Comparison of ENCODE assay signal across 20 cellular contexts in the genomic region with DNA sequence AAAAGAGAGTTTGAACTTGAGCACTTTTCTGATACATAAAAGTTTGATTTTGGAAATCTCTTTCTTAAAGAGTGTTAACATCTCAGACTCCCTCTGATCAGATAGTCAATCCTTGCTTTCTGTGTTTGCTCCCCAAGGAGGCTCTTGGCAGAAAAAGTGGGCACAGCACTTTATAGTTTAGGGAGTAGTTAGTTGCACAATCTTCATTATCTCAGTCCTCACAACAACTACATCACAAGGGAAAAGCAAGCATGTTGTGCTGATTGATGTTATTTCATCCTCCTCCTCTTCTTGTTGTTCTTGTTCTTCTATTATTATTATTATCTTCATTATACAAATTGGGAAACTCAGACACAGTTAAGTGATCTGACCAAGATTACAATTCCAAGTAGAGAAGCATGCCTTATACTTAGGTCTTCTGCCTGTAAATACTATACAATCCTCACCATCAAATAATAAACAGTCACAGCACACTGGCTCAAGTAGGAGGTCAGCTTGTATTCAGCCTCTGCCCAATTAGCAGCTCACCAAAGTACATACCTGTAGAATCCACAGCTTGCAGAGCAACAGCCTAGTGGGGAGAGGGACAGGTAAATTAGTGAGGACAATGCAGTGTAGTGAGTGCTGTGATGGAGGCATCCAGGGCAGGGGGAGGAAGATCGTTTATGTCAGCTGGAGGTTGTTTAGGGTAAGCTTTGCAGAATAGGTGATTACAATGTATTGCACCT.
"Had no signal": no experiment of that assay in that cellular context is flagged by ENCODE, and none has a peak within 500 bp of the region (broad histone marks: within the 10 kb centered on the region; RNA-seq: fewer than 3 reads in every experiment).

No MANE protein-coding gene starts in this region.

- H3K36me3 Mint-ChIP-seq: memory B cell; naive thymus-derived CD8-positive, alpha-beta T cell; T-cell had no signal

- H3K27me3 ChIP-seq: ascending aorta, gastroesophageal sphincter, neutrophil, tibial nerve had no signal

- H3K27ac ChIP-seq: ascending aorta, gastroesophageal sphincter, left ventricle myocardium inferior, neutrophil, parathyroid adenoma, skin epidermis, tibial nerve had no signal

- H3K4me1 ChIP-seq: ascending aorta, left ventricle myocardium inferior, parathyroid adenoma had no signal

- H3K4me1 Mint-ChIP-seq: memory B cell; naive thymus-derived CD8-positive, alpha-beta T cell; T-cell had no signal

- H3K27ac Mint-ChIP-seq: activated T-helper 1 cell treated with anti-CD3 and anti-CD28 coated beads, Interleukin-12 subunit alpha, Interleukin-12 subunit beta, Interleukin-2, Interleukin-4 antibody, amounts not matched to agents 30 ng/mL and 10 ng/mL and 1 ng/mL, durations not matched to agents 14 hours and 24 hours and 36 hours; memory B cell; naive thymus-derived CD8-positive, alpha-beta T cell; T-cell had no signal

- ATAC-seq: gastroesophageal sphincter; naive thymus-derived CD8-positive, alpha-beta T cell; T-cell had no signal

- H3K36me3 ChIP-seq: ascending aorta, gastroesophageal sphincter, left ventricle myocardium inferior, neutrophil, tibial nerve had no signal

- H3K27me3 Mint-ChIP-seq: memory B cell, T-cell had no signal

- H3K9me3 ChIP-seq: ascending aorta, gastroesophageal sphincter, left ventricle myocardium inferior, neutrophil, tibial nerve had no signal

- H3K9me3 Mint-ChIP-seq: activated T-helper 1 cell treated with anti-CD3 and anti-CD28 coated beads, Interleukin-12 subunit alpha, Interleukin-12 subunit beta, Interleukin-2, Interleukin-4 antibody, amounts not matched to agents 30 ng/mL and 10 ng/mL and 1 ng/mL, durations not matched to agents 14 hours and 24 hours and 36 hours; memory B cell had no signal

- H3K9ac ChIP-seq: parathyroid adenoma had no signal

- H3K4me3 Mint-ChIP-seq: activated T-helper 1 cell treated with anti-CD3 and anti-CD28 coated beads, Interleukin-12 subunit alpha, Interleukin-12 subunit beta, Interleukin-2, Interleukin-4 antibody, amounts not matched to agents 30 ng/mL and 10 ng/mL and 1 ng/mL, durations not matched to agents 14 hours and 24 hours and 36 hours; memory B cell; naive thymus-derived CD8-positive, alpha-beta T cell; T-cell had no signal

- H3K79me2 ChIP-seq: parathyroid adenoma had no signal

- DNase-seq: activated CD4-positive, CD25-positive, alpha-beta regulatory T cell treated with anti-CD3 and anti-CD28 coated beads, Interleukin-2, amount 50 U/mL, for 72 hours; activated naive CD4-positive, alpha-beta T cell; erythroblast; kidney; left ventricle myocardium inferior; naive thymus-derived CD8-positive, alpha-beta T cell; stimulated activated CD4-positive, alpha-beta T cell treated with anti-CD3 and anti-CD28 coated beads, Interleukin-4, amount 100 ng/mL, for 4 hours; stimulated activated CD8-positive, alpha-beta memory T cell treated with anti-CD3 and anti-CD28 coated beads, Interleukin-4, amount 100 ng/mL, for 48 hours; stimulated activated naive CD4-positive, alpha-beta T cell treated with Interleukin-2 at 50 U/mL for 16 hours; substantia nigra; T-cell; T-helper 9 cell had no signal

- H3K4me3 ChIP-seq: ascending aorta, gastroesophageal sphincter, left ventricle myocardium inferior, skin epidermis, tibial nerve had no signal
